Comparison of ENCODE assay signal across 9 cellular contexts in the genomic region with DNA sequence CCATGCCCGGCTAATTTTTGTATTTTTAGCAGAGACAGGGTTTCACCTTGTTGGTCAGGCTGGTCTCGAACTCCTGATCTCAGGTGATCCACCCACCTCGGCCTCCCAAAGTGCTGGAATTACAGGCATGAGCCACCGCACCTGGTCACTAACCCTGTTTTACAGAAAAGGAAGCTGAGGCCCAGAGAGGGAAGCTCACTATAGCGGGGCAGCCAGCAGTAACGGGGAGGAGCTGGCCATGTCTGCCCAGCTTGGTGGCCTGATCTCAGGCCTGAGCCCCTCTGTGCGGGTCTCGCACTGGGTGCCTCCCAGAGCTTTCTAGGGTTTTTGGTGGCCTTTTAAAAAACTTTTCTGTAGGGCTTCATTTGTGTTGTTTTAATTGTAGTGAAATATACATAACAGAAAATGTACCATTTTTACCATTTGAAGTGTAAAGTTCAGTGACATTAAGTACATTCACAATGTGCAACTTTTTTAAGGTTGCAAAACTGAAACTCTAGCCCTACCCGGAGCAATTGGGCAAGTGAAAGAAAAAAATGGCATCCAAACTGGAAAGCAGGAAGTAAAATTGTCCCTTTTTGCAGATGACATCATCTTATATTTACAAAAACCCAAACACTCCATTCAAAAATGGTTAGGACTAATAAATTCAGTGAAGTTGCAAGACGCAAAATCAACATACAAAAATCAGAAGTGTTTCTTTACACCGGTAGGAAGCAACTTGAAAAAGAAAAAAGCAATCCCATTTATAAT. TPM values are rescaled to one million over a fixed set of nuclear protein-coding genes. Genes with fewer than 3 reads are reported as not detected.
DNase-seq lines count a peak whose midpoint lies in the region; ATAC-seq, FAIRE-seq and TF ChIP-seq lines count a peak whose summit lies in the region.
"Had no signal": no experiment of that assay in that cellular context is flagged by ENCODE, and none has a peak within 500 bp of the region (broad histone marks: within the 10 kb centered on the region; RNA-seq: fewer than 3 reads in every experiment).

No MANE protein-coding gene starts in this region.

- DNase-seq in CD4-positive, CD25-positive, alpha-beta regulatory T cell, result no peak
- DNase-seq in HFFc6 (no peak), activated B cell treated with CpG ODN at 0.5 μM for 24 hours (no peak), lower lobe of right lung (peak; percentile 42), GM10266 (ENCODE audit: extremely low spot score) (no peak), frontal cortex (ENCODE audit: low spot score in 2 of 2) (no peak), cerebellar cortex (ENCODE audit: low spot score) (no peak), testis (no peak)

- ATAC-seq in CD4-positive, CD25-positive, alpha-beta regulatory T cell (ENCODE audit: low read depth in 2 of 2), result no peak
- ATAC-seq in activated B cell treated with CpG ODN at 0.5 μM for 24 hours (ENCODE audit: low read depth) (no peak), lower lobe of right lung (peak; percentile 25 to 33)

- H3K4me3 ChIP-seq in CD4-positive, CD25-positive, alpha-beta regulatory T cell (ENCODE audit: low read depth, low read length), result no peak overlapping the region
- H3K4me3 ChIP-seq in lower lobe of right lung (peak overlapping the region; percentile 50), testis (no peak overlapping the region)

- H3K36me3 Mint-ChIP-seq in CD4-positive, CD25-positive, alpha-beta regulatory T cell, result no peaks in the 10 kb centered on the region
- H3K36me3 Mint-ChIP-seq in HFFc6 (ENCODE audit: low read depth) (peaks cover 8% of the 10 kb centered on the region), activated B cell treated with CpG ODN at 0.5 μM for 24 hours (ENCODE audit: low read depth) (peaks cover 2% of the 10 kb centered on the region)

- no peaks in the 10 kb centered on the region for H3K27me3 ChIP-seq in CD4-positive, CD25-positive, alpha-beta regulatory T cell (ENCODE audit: control insufficient read depth, insufficient read depth, low read length)
- H3K27me3 ChIP-seq in lower lobe of right lung (ENCODE audit: low read depth) (peaks cover 3% of the 10 kb centered on the region), testis (no peaks in the 10 kb centered on the region)

- FAIRE-seq in frontal cortex (lab: Jason Lieb, UNC), result no peak

- TF ChIP-seq POLR2A in testis (IDR thresholded peaks at IDR 0.05), result no peak

- peak overlapping the region in 2 of 3 donors; percentile 88 to 94 for H3K27ac Mint-ChIP-seq in CD4-positive, CD25-positive, alpha-beta regulatory T cell
- H3K27ac Mint-ChIP-seq in HFFc6 (peak overlapping the region; percentile 79; the same call in 1 of the 2 replicates), activated B cell treated with CpG ODN at 0.5 μM for 24 hours (peak overlapping the region; percentile 93)

- POLR2A ChIA-PET in activated B cell treated with CpG ODN at 0.5 μM for 24 hours (lab: Charles Lee), result interaction anchor here (0.9 to 1.6 kb wide), 8 partner anchors 16 to 492 kb away, joined by 3 to 6 read pairs (median 3); a partner anchor contains a TSS

- no peaks in the 10 kb centered on the region for H3K27me3 Mint-ChIP-seq in CD4-positive, CD25-positive, alpha-beta regulatory T cell
- H3K27me3 Mint-ChIP-seq in HFFc6 (ENCODE audit: insufficient read depth) (peaks cover 11% of the 10 kb centered on the region), activated B cell treated with CpG ODN at 0.5 μM for 24 hours (no peaks in the 10 kb centered on the region)

- H3K9me3 Mint-ChIP-seq in CD4-positive, CD25-positive, alpha-beta regulatory T cell, result peaks cover 0 to 4% (median 0%) of the 10 kb centered on the region in 7 donors
- peaks cover 23% of the 10 kb centered on the region for H3K9me3 Mint-ChIP-seq in HFFc6
- peaks cover 3% of the 10 kb centered on the region for H3K9me3 Mint-ChIP-seq in activated B cell treated with CpG ODN at 0.5 μM for 24 hours

- peaks cover 25% of the 10 kb centered on the region for H3K4me1 ChIP-seq in CD4-positive, CD25-positive, alpha-beta regulatory T cell (ENCODE audit: control insufficient read depth, insufficient read depth, low read length, poor library complexity, severe bottlenecking)
- H3K4me1 ChIP-seq in lower lobe of right lung, result peaks cover 25% of the 10 kb centered on the region
- no peaks in the 10 kb centered on the region for H3K4me1 ChIP-seq in testis

- H3K4me1 Mint-ChIP-seq in CD4-positive, CD25-positive, alpha-beta regulatory T cell, result peaks cover 9 to 37% (median 21%) of the 10 kb centered on the region in 4 donors
- H3K4me1 Mint-ChIP-seq in HFFc6 (ENCODE audit: low read depth) (peaks cover 31% of the 10 kb centered on the region), activated B cell treated with CpG ODN at 0.5 μM for 24 hours (peaks cover 31% of the 10 kb centered on the region)

- WGBS in testis, 2 donors, result 50 to 62% methylated on average over 10 to 11 of the region's 11 CpGs

- intact Hi-C loops in activated B cell treated with CpG ODN at 0.5 μM for 24 hours (cut with micrococcal nuclease) (loop anchor here (1.0 kb wide), 6 partner anchors 14 to 299 kb away; a partner anchor contains a TSS), lower lobe of right lung (cut with DNase I) (no loop called here), testis (cut with DNase I; ENCODE audit: low total_unique reads) (no loop called here)

- H3K27ac ChIP-seq in CD4-positive, CD25-positive, alpha-beta regulatory T cell (ENCODE audit: insufficient read depth, low read length, poor library complexity, severe bottlenecking), result peak overlapping the region; percentile 65
- H3K27ac ChIP-seq in lower lobe of right lung (peak overlapping the region; percentile 68), testis (no peak overlapping the region)

- CTCF ChIA-PET in activated B cell treated with CpG ODN at 0.5 μM for 24 hours (lab: Charles Lee), result interaction anchor here (0.7 to 3.1 kb wide), 16 partner anchors 14 to 299 kb away, joined by 3 to 18 read pairs (median 5); a partner anchor contains a TSS

- H3K36me3 ChIP-seq in CD4-positive, CD25-positive, alpha-beta regulatory T cell (ENCODE audit: control insufficient read depth, insufficient read depth, low read length), result no peaks in the 10 kb centered on the region
- H3K36me3 ChIP-seq in lower lobe of right lung (no peaks in the 10 kb centered on the region), testis (ENCODE audit: low read depth, missing control alignments) (no peaks in the 10 kb centered on the region)

- TF ChIP-seq CTCF in HFFc6 (IDR thresholded peaks at IDR 0.05) (no peak), activated B cell treated with CpG ODN at 0.5 μM for 24 hours (IDR thresholded peaks at IDR 0.05) (no peak), lower lobe of right lung (IDR thresholded peaks at IDR 0.05) (no peak), GM10266 (IDR thresholded peaks at IDR 0.05; ENCODE audit: control insufficient read depth, insufficient read depth, low read depth, missing control alignments) (no peak), testis (IDR thresholded peaks at IDR 0.05) (no peak)

- peaks cover 4 to 7% of the 10 kb centered on the region in 2 experiments for H3K9me3 ChIP-seq in CD4-positive, CD25-positive, alpha-beta regulatory T cell (ENCODE audit: control insufficient read depth in 2 of 2, low read length in 2 of 2)
- H3K9me3 ChIP-seq in lower lobe of right lung (peaks cover 6% of the 10 kb centered on the region), testis (no peaks in the 10 kb centered on the region)

- peak overlapping the region; percentile 70 to 98 (median 88) for H3K4me3 Mint-ChIP-seq in CD4-positive, CD25-positive, alpha-beta regulatory T cell
- H3K4me3 Mint-ChIP-seq in HFFc6 (peak overlapping the region; percentile 90), activated B cell treated with CpG ODN at 0.5 μM for 24 hours (peak overlapping the region; percentile 88)

RNA-seq across cellular contexts. Expression of a gene that starts 14.5 kb away (rescaled TPM):
- total RNA-seq in CD4-positive, CD25-positive, alpha-beta regulatory T cell, result 153 TPM
- polyA plus RNA-seq in CD4-positive, CD25-positive, alpha-beta regulatory T cell, result 10 to 100 TPM; 47.4 to 56.9 (median 48.9) TPM
- total RNA-seq in HFFc6 (2021; fragmentation: NEBNext Ultra II Directional; extraction: Animal tissue kit (Norgen Biotek cat#: 25700)), result under 1 TPM in 1 of 6 experiments, not detected in 5; 0.28 TPM
- 37.2 and 40.3 TPM in 2 replicates for total RNA-seq in activated B cell treated with CpG ODN at 0.5 μM for 24 hours
- 45.4 TPM for total RNA-seq in lower lobe of right lung
- 2.9 TPM for total RNA-seq in frontal cortex
- total RNA-seq in testis, result 1 to 10 TPM; 2.7 to 7.2 TPM
- polyA plus RNA-seq in testis (ENCODE audit: insufficient read depth, low read depth, low replicate concordance), result 6.8 TPM

RNA-seq across cellular contexts. Expression of a gene that starts 23.8 kb away (rescaled TPM):
- 537 TPM for total RNA-seq in CD4-positive, CD25-positive, alpha-beta regulatory T cell
- polyA plus RNA-seq in CD4-positive, CD25-positive, alpha-beta regulatory T cell, result 1,000 to 10,000 TPM in 2 of 4 donors, 100 to 1,000 TPM in 2; 861 to 1,162 (median 988) TPM
- 10 to 100 TPM; 29.9 to 57.2 (median 53.5) TPM for total RNA-seq in HFFc6 (2021; fragmentation: NEBNext Ultra II Directional; extraction: Animal tissue kit (Norgen Biotek cat#: 25700))
- total RNA-seq in activated B cell treated with CpG ODN at 0.5 μM for 24 hours (518 and 557 TPM in 2 replicates), lower lobe of right lung (111 TPM), frontal cortex (under 0.01 TPM), testis (10 to 100 TPM in 1 of 2 donors, 1 to 10 TPM in 1; 1.2 to 10.7 TPM)
- 15.5 TPM for polyA plus RNA-seq in testis (ENCODE audit: insufficient read depth, low read depth, low replicate concordance)

RNA-seq across cellular contexts. Expression of a gene that starts 55.6 kb away (rescaled TPM):
- 4.3 TPM for total RNA-seq in CD4-positive, CD25-positive, alpha-beta regulatory T cell
- polyA plus RNA-seq in CD4-positive, CD25-positive, alpha-beta regulatory T cell, result 1 to 10 TPM; 2.5 to 4.4 (median 3.6) TPM
- not detected for total RNA-seq in HFFc6 (2021; fragmentation: NEBNext Ultra II Directional; extraction: Animal tissue kit (Norgen Biotek cat#: 25700))
- total RNA-seq in activated B cell treated with CpG ODN at 0.5 μM for 24 hours (1.7 and 1.8 TPM in 2 replicates), lower lobe of right lung (not detected), frontal cortex (0.41 TPM), testis (10 to 100 TPM; 40.1 to 54.4 TPM)
- polyA plus RNA-seq in testis (ENCODE audit: insufficient read depth, low read depth, low replicate concordance), result 26.8 TPM
- total RNA-seq: glomerular endothelial cell had no signal

Comparison
In these comparisons a context has a peak if more than half of its experiments do, and no peak if none do; other contexts are left out.
1. ATAC-seq: peak in lower lobe of right lung (2 of 2); none in CD4-positive, CD25-positive, alpha-beta regulatory T cell (0 of 2) and activated B cell treated with CpG ODN at 0.5 μM for 24 hours (single experiment).
2. H3K27ac ChIP-seq: peak in CD4-positive, CD25-positive, alpha-beta regulatory T cell (single experiment) and lower lobe of right lung (single experiment); none in testis (0 of 2).
3. Peak in every context shown above with its lines, with median percentiles within 50 percentile points of each other: H3K27ac Mint-ChIP-seq and H3K4me3 Mint-ChIP-seq.